26 cellular contexts compared by ENCODE assay signal in the genomic region with DNA sequence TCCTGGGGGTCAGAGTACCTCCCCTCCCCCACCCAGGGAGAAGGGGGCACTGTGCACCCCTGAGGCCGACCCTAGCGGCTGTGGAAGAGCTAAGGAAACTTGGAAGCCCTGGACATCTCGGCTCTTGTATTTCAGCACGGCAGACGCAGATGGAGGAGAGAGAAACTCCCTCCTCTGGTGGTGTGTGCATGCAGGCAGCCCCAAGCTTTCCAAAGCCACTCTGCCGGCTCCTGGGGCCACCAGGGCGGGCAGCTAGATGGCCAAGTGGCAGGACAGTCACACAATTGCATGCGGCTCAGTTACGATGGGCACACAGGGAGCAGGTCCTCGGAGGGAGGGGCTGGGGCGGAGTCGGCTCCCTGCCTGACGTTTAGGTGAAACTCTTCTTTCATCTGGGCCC.
"Had no signal": no experiment of that assay in that cellular context is flagged by ENCODE, and none has a peak within 500 bp of the region (broad histone marks: within the 10 kb centered on the region; RNA-seq: fewer than 3 reads in every experiment).

No MANE protein-coding gene starts in this region.

- H3K4me3 ChIP-seq: colonic mucosa, esophagus muscularis mucosa, gastroesophageal sphincter, heart left ventricle, hepatocyte, mucosa of descending colon, prostate gland, right atrium auricular region, smooth muscle cell, thyroid gland had no signal

- DNase-seq: colonic mucosa; dermis blood vessel endothelial cell; effector memory CD4-positive, alpha-beta T cell; foreskin keratinocyte; heart left ventricle; kidney; mesenchymal stem cell; mucosa of descending colon; naive B cell; stimulated activated CD4-positive, alpha-beta T cell treated with anti-CD3 and anti-CD28 coated beads, Interleukin-12 subunit alpha, Interleukin-12 subunit beta, amount 100 ng/mL, for 4 hours; stimulated activated CD4-positive, alpha-beta T cell treated with anti-CD3 and anti-CD28 coated beads, Interleukin-1b, Interleukin-23, amount 100 ng/mL, for 48 hours; stimulated activated CD4-positive, alpha-beta T cell treated with anti-CD3 and anti-CD28 coated beads, Interleukin-4, amount 100 ng/mL, for 1 hour; stimulated activated CD8-positive, alpha-beta memory T cell treated with anti-CD3 and anti-CD28 coated beads, Interleukin-4, amount 100 ng/mL, for 48 hours; stimulated activated naive CD4-positive, alpha-beta T cell; stimulated activated naive CD8-positive, alpha-beta T cell treated with anti-CD3 and anti-CD28 coated beads, Interleukin-15, amount 100 ng/mL, for 72 hours; thyroid gland; trophoblast cell had no signal

- H3K36me3 ChIP-seq: colonic mucosa, esophagus muscularis mucosa, gastroesophageal sphincter, heart left ventricle, prostate gland, right atrium auricular region, thyroid gland had no signal

- H3K4me1 ChIP-seq: colonic mucosa, foreskin keratinocyte, heart left ventricle, parathyroid adenoma, prostate gland, right atrium auricular region had no signal

- H3K27me3 ChIP-seq: colonic mucosa, thyroid gland had no signal

- H3K27ac ChIP-seq: colonic mucosa, esophagus muscularis mucosa, foreskin keratinocyte, gastroesophageal sphincter, heart left ventricle, hepatocyte, parathyroid adenoma, prostate gland, right atrium auricular region, thyroid gland had no signal

- H3K9ac ChIP-seq: parathyroid adenoma had no signal

- ATAC-seq: foreskin keratinocyte; gastroesophageal sphincter; heart left ventricle; left lobe of liver; mucosa of descending colon; sciatic nerve; stimulated activated naive CD8-positive, alpha-beta T cell treated with anti-CD3 and anti-CD28 coated beads, Interleukin-15, amount 100 ng/mL, for 72 hours had no signal

- H2AFZ ChIP-seq: hepatocyte, parathyroid adenoma had no signal

- H3K9me3 ChIP-seq: colonic mucosa, esophagus muscularis mucosa, gastroesophageal sphincter, heart left ventricle, mucosa of descending colon, prostate gland, right atrium auricular region, thyroid gland had no signal

- H3K4me2 ChIP-seq: hepatocyte, smooth muscle cell had no signal
